26 cellular contexts compared by ENCODE assay signal in genomic region chr2:167752734-167753133, GRCh38.
"Had no signal": no experiment of that assay in that cellular context is flagged by ENCODE, and none has a peak within 500 bp of the region (broad histone marks: within the 10 kb centered on the region; RNA-seq: fewer than 3 reads in every experiment).

No MANE protein-coding gene starts in this region.

- H3K27ac ChIP-seq: cardiac muscle cell, KMS-11, PC-9 had no signal

- H3K4me1 Mint-ChIP-seq: activated CD4-positive, alpha-beta T cell treated with anti-CD3 and anti-CD28 coated beads, Interleukin-2, amount 10 ng/mL, durations not matched to agents 24 days and 14 days; activated CD8-positive, alpha-beta memory T cell treated with anti-CD3 and anti-CD28 coated beads, Interleukin-2, amount 10 ng/mL, durations not matched to agents 7 days and 5 days; T-helper 17 cell had no signal

- H3K4me3 Mint-ChIP-seq: activated CD4-positive, alpha-beta T cell treated with anti-CD3 and anti-CD28 coated beads, Interleukin-2, amount 10 ng/mL, durations not matched to agents 24 days and 14 days; activated CD8-positive, alpha-beta memory T cell treated with anti-CD3 and anti-CD28 coated beads, Interleukin-2, amount 10 ng/mL, durations not matched to agents 7 days and 5 days; activated T-cell treated with anti-CD3 and anti-CD28 coated beads, Interleukin-2, amount 50 U/mL, for 4 hours; brain; T-helper 17 cell had no signal

- H3K27ac Mint-ChIP-seq: activated CD4-positive, alpha-beta T cell treated with anti-CD3 and anti-CD28 coated beads, Interleukin-2, amount 10 ng/mL, durations not matched to agents 24 days and 14 days; activated CD8-positive, alpha-beta memory T cell treated with anti-CD3 and anti-CD28 coated beads, Interleukin-2, amount 10 ng/mL, durations not matched to agents 7 days and 5 days; activated naive CD4-positive, alpha-beta T cell treated with anti-CD3 and anti-CD28 coated beads, Interleukin-2, amount 50 U/mL, for 72 hours; brain; T-helper 17 cell had no signal

- H3K27me3 Mint-ChIP-seq: activated CD8-positive, alpha-beta memory T cell treated with anti-CD3 and anti-CD28 coated beads, Interleukin-2, amount 10 ng/mL, durations not matched to agents 7 days and 5 days; brain had no signal

- H3K36me3 Mint-ChIP-seq: activated CD8-positive, alpha-beta memory T cell treated with anti-CD3 and anti-CD28 coated beads, Interleukin-2, amount 10 ng/mL, durations not matched to agents 7 days and 5 days; activated naive CD4-positive, alpha-beta T cell treated with anti-CD3 and anti-CD28 coated beads, Interleukin-2, amount 50 U/mL, for 72 hours; brain had no signal

- H3K9me3 Mint-ChIP-seq: activated CD4-positive, alpha-beta T cell treated with anti-CD3 and anti-CD28 coated beads, Interleukin-2, amount 10 ng/mL, durations not matched to agents 24 days and 14 days; activated naive CD4-positive, alpha-beta T cell treated with anti-CD3 and anti-CD28 coated beads, Interleukin-2, amount 50 U/mL, for 72 hours; activated T-cell treated with anti-CD3 and anti-CD28 coated beads, Interleukin-2, amount 50 U/mL, for 4 hours; brain had no signal

- DNase-seq: activated CD4-positive, alpha-beta T cell treated with anti-CD3 and anti-CD28 coated beads, Interleukin-2, amount 10 ng/mL, durations not matched to agents 24 days and 14 days; activated CD4-positive, alpha-beta T cell treated with anti-CD3 and anti-CD28 coated beads, Interleukin-2, amount 50 U/mL, for 48 hours; activated CD4-positive, CD25-positive, alpha-beta regulatory T cell treated with anti-CD3 and anti-CD28 coated beads, Interleukin-2, amount 50 U/mL, for 72 hours; activated CD8-positive, alpha-beta memory T cell treated with anti-CD3 and anti-CD28 coated beads, Interleukin-2, amount 10 ng/mL, durations not matched to agents 7 days and 5 days; activated effector memory CD4-positive, alpha-beta T cell treated with anti-CD3 and anti-CD28 coated beads, Interleukin-2, amount 50 U/mL, for 16 hours; activated naive CD4-positive, alpha-beta T cell treated with Interleukin-2 at 50 U/mL for 16 hours; activated T-cell treated with anti-CD3 and anti-CD28 coated beads, Interleukin-2, amount 50 U/mL, for 4 hours; amygdala; cerebellar nuclear complex; IMR-90; MM.1S; NCI-H1105; NCI-H1436; NCI-H1694 treated with DMSO at 0.1 percent for 48 hours; NCI-H2029 treated with DMSO at 0.1 percent for 48 hours; NCI-H345; NCI-H510A; NCI-H526 treated with DMSO at 0.1 percent for 48 hours; NCI-H82; PC-9; SIG-M5; T-helper 17 cell had no signal

- H3K36me3 ChIP-seq: cardiac muscle cell had no signal

- ATAC-seq: activated CD8-positive, alpha-beta memory T cell treated with anti-CD3 and anti-CD28 coated beads, Interleukin-2, amount 10 ng/mL, durations not matched to agents 7 days and 5 days; activated naive CD4-positive, alpha-beta T cell treated with anti-CD3 and anti-CD28 coated beads, Interleukin-2, amount 50 U/mL, for 72 hours; activated T-cell treated with anti-CD3 and anti-CD28 coated beads, Interleukin-2, amount 50 U/mL, for 4 hours; T-helper 17 cell had no signal

- H3K4me3 ChIP-seq: cardiac muscle cell, PC-9 had no signal

- H3K27me3 ChIP-seq: cardiac muscle cell had no signal
